1 cellular context compared by ENCODE assay signal in genomic region chr3:113698213-113698742, GRCh38.
TF ChIP-seq lines count a peak whose summit lies in the region.

No MANE protein-coding gene starts in this region.

TF ChIP-seq in endothelial cell of umbilical vein, 7 proteins besides CTCF, POLR2A, EP300 and RAD21:
- TF ChIP-seq GATA2 (IDR thresholded peaks at IDR 0.05; ENCODE audit: insufficient read depth, insufficient read length, low read depth, low read length) (no peak), POLR2AphosphoS5 (IDR thresholded peaks at IDR 0.05; ENCODE audit: insufficient read depth, low read depth, low read length) (no peak), FOS (IDR thresholded peaks at IDR 0.05; ENCODE audit: borderline replicate concordance, insufficient read depth, low read length) (no peak), EZH2 (IDR thresholded peaks at IDR 0.05; ENCODE audit: borderline replicate concordance, low read depth, low read length, severe bottlenecking) (no peak)
